ENCODE assay signal across 9 cellular contexts in genomic region chr11:129364143-129364654, GRCh38. TPM values are rescaled to one million over a fixed set of nuclear protein-coding genes. Genes with fewer than 3 reads are reported as not detected.
DNase-seq lines count a peak whose midpoint lies in the region; ATAC-seq, FAIRE-seq and TF ChIP-seq lines count a peak whose summit lies in the region.
"Had no signal": no experiment of that assay in that cellular context is flagged by ENCODE, and none has a peak within 500 bp of the region (broad histone marks: within the 10 kb centered on the region; RNA-seq: fewer than 3 reads in every experiment).

No MANE protein-coding gene starts in this region.

- no peak overlapping the region for H3K4me3 Mint-ChIP-seq in GM23338
- H3K4me3 Mint-ChIP-seq in activated T-helper 17 cell treated with anti-CD3 and anti-CD28 coated beads, Interleukin-2, amount 50 U/mL, for 72 hours: no peak overlapping the region

- H3K9me2 ChIP-seq in GM23338 (ENCODE audit: insufficient read depth): no peaks in the 10 kb centered on the region

- in situ Hi-C loops in transverse colon (cut with MboI; ENCODE audit: low pct_ligation_motif_present in 1 of 4, low pct_unique_long_range_greater_than_20kb in 1 of 4, low sequenced_read_pairs in 3 of 4): loop anchor here in 3 of 4 donors (25.0 kb wide), 2 partner anchors 348 to 373 kb away; no protein-coding TSS in a partner anchor

- H3K4me1 ChIP-seq in GM23338 (ENCODE audit: insufficient read depth) (no peaks in the 10 kb centered on the region), gastroesophageal sphincter (peaks cover 0 to 7% (median 0%) of the 10 kb centered on the region in 3 donors), pancreas (peaks cover 0 to 7% (median 3%) of the 10 kb centered on the region in 3 donors), transverse colon (peaks cover 0 to 9% (median 4%) of the 10 kb centered on the region in 4 donors)

- TF ChIP-seq CTCF in GM23338 (conservative IDR thresholded peaks at IDR 0.05; ENCODE audit: low read depth in 2 of 2): peak; percentile 99 to 100
- peak; percentile 31 to 87 (median 66) for TF ChIP-seq CTCF in gastroesophageal sphincter (IDR thresholded peaks at IDR 0.05)
- TF ChIP-seq CTCF in pancreas (IDR thresholded peaks at IDR 0.05): peak; percentile 98 to 99 (median 98)
- TF ChIP-seq CTCF in transverse colon (IDR thresholded peaks at IDR 0.05): peak; percentile 83 to 99 (median 97)

- H3K36me3 Mint-ChIP-seq in GM23338 (ENCODE audit: low read depth): no peaks in the 10 kb centered on the region
- no peaks in the 10 kb centered on the region for H3K36me3 Mint-ChIP-seq in activated T-helper 17 cell treated with anti-CD3 and anti-CD28 coated beads, Interleukin-2, amount 50 U/mL, for 72 hours (ENCODE audit: low read depth)

- H3K4me1 Mint-ChIP-seq in GM23338: no peaks in the 10 kb centered on the region
- H3K4me1 Mint-ChIP-seq in activated T-helper 17 cell treated with anti-CD3 and anti-CD28 coated beads, Interleukin-2, amount 50 U/mL, for 72 hours: no peaks in the 10 kb centered on the region

- DNase-seq in GDM1 (lab: John Stamatoyannopoulos, UW) (peak; percentile 61), GM23338 (ENCODE audit: low spot score) (peak; percentile 95), LHCN-M2 (ENCODE audit: low read depth) (peak; percentile 77), RPMI7951 (ENCODE audit: low read depth) (peak; percentile 79), pancreas (peak; percentile 78 to 94 (median 88)), transverse colon (peak; percentile 88)

- H3K9me3 Mint-ChIP-seq in GM23338: no peaks in the 10 kb centered on the region
- no peaks in the 10 kb centered on the region for H3K9me3 Mint-ChIP-seq in activated T-helper 17 cell treated with anti-CD3 and anti-CD28 coated beads, Interleukin-2, amount 50 U/mL, for 72 hours

- no peaks in the 10 kb centered on the region for H4K20me1 ChIP-seq in GM23338 (replicated peaks; ENCODE audit: insufficient read depth)

- H3K27ac ChIP-seq in GM23338 (ENCODE audit: low read depth) (no peak overlapping the region), gastroesophageal sphincter (no peak overlapping the region), pancreas (peak overlapping the region in 2 of 4 donors; percentile 15 to 45), transverse colon (no peak overlapping the region)

- H3F3A ChIP-seq in GM23338 (replicated peaks; ENCODE audit: low read depth): no peaks in the 10 kb centered on the region

- no peak overlapping the region for H3K27ac Mint-ChIP-seq in GM23338
- H3K27ac Mint-ChIP-seq in activated T-helper 17 cell treated with anti-CD3 and anti-CD28 coated beads, Interleukin-2, amount 50 U/mL, for 72 hours: no peak overlapping the region

- ATAC-seq in GM23338: peak; percentile 100
- ATAC-seq in activated T-helper 17 cell treated with anti-CD3 and anti-CD28 coated beads, Interleukin-2, amount 50 U/mL, for 72 hours (replicated peaks): peak; percentile 99
- peak; percentile 82 for ATAC-seq in gastroesophageal sphincter
- peak; percentile 97 to 99 (median 99) for ATAC-seq in pancreas

- no peak overlapping the region for H3K4me2 ChIP-seq in GM23338

- H3K27me3 Mint-ChIP-seq in GM23338 (ENCODE audit: insufficient read depth, low read depth, poor library complexity): peaks cover 4% of the 10 kb centered on the region
- peaks cover 34% of the 10 kb centered on the region for H3K27me3 Mint-ChIP-seq in activated T-helper 17 cell treated with anti-CD3 and anti-CD28 coated beads, Interleukin-2, amount 50 U/mL, for 72 hours

- H3K4me3 ChIP-seq in GM23338: no peak overlapping the region
- H3K4me3 ChIP-seq in gastroesophageal sphincter: no peak overlapping the region
- H3K4me3 ChIP-seq in pancreas: peak overlapping the region in 2 of 4 donors; percentile 6 to 16
- no peak overlapping the region for H3K4me3 ChIP-seq in transverse colon

- H3K79me2 ChIP-seq in GM23338 (replicated peaks; ENCODE audit: insufficient read depth): no peaks in the 10 kb centered on the region

- WGBS in gastroesophageal sphincter (ENCODE audit: low coverage in 1 of 2), 2 donors: 3 to 11% methylated on average over 3 to 12 of the region's 19 CpGs
- 0 to 2% methylated on average over 19 of the region's 19 CpGs for WGBS in pancreas, 2 donors
- 0 to 4% methylated on average over 1 to 19 of the region's 19 CpGs for WGBS in transverse colon (ENCODE audit: low coverage in 1 of 2), 2 donors

- no peak for FAIRE-seq in pancreas (lab: Jason Lieb, UNC)

- TF ChIP-seq POLR2A in gastroesophageal sphincter (IDR thresholded peaks at IDR 0.05) (no peak), transverse colon (IDR thresholded peaks at IDR 0.05) (no peak)

- H3K9me3 ChIP-seq in gastroesophageal sphincter: peaks cover 0 to 16% (median 0%) of the 10 kb centered on the region in 3 donors
- no peaks in the 10 kb centered on the region for H3K9me3 ChIP-seq in pancreas
- peaks cover 5 to 7% of the 10 kb centered on the region in 2 donors for H3K9me3 ChIP-seq in transverse colon

- no peak overlapping the region for H2AFZ ChIP-seq in GM23338

- H3K27me3 ChIP-seq in GM23338 (ENCODE audit: insufficient read depth): peaks cover 41% of the 10 kb centered on the region
- H3K27me3 ChIP-seq in gastroesophageal sphincter: peaks cover 65% of the 10 kb centered on the region
- H3K27me3 ChIP-seq in pancreas: no peaks in the 10 kb centered on the region
- peaks cover 62% of the 10 kb centered on the region for H3K27me3 ChIP-seq in transverse colon

- intact Hi-C loops in pancreas (cut with DNase I): no loop called here
- intact Hi-C loops in transverse colon (cut with DNase I; ENCODE audit: low total_unique reads): no loop called here

- H3K36me3 ChIP-seq in GM23338 (ENCODE audit: insufficient read depth) (no peaks in the 10 kb centered on the region), gastroesophageal sphincter (no peaks in the 10 kb centered on the region), pancreas (no peaks in the 10 kb centered on the region), transverse colon (no peaks in the 10 kb centered on the region)

- TF ChIP-seq EP300 in gastroesophageal sphincter (IDR thresholded peaks at IDR 0.05) (no peak), transverse colon (IDR thresholded peaks at IDR 0.05; ENCODE audit: low read depth) (no peak)

TF ChIP-seq in GM23338, 12 proteins besides CTCF, POLR2A, EP300 and RAD21:
- TF ChIP-seq CREB1 (CRISPR knock-in tag; IDR thresholded peaks at IDR 0.05; ENCODE audit: low read depth) (peak; percentile 68; the same call in 1 of the 2 replicates), EZH2phosphoT487 (IDR thresholded peaks at IDR 0.05; ENCODE audit: unreplicated experiment) (no peak)

RNA-seq across cellular contexts. Expression of gene BARX2, which starts 11.4 kb away (rescaled TPM):
- not detected in 2 replicates for total RNA-seq in GM23338 (2014; rRNA removed; shearing (Covaris generic))
- polyA plus RNA-seq in GM23338 (2016; fragmentation: Nextera tagmentation; extraction: Ambion mirVana) (not detected in 2 replicates), pancreas (1 to 10 TPM; 3.8 to 7.8 TPM)
- total RNA-seq in LHCN-M2 (2014; rRNA removed) (not detected in 2 replicates), gastroesophageal sphincter (1 to 10 TPM in 1 of 4 donors, not detected in 3; 2.1 TPM), pancreas (1 to 10 TPM; 4.1 to 9.9 (median 5.2) TPM), transverse colon (1 to 10 TPM in 3 of 4 donors, under 1 TPM in 1; 1.00 to 9.2 (median 6.3) TPM)
- not detected for polyA plus RNA-seq in LHCN-M2 (2012)
- not detected in 2 replicates for total RNA-seq in RPMI7951 (2014; rRNA removed; shearing (Covaris generic))
- total RNA-seq in activated T-helper 17 cell treated with anti-CD3 and anti-CD28 coated beads, Interleukin-2, amount 50 U/mL, for 72 hours: not detected
- total RNA-seq: skeletal muscle tissue had no signal
